In genomic region chr18:6683112-6683876, GRCh38 we compare ENCODE assay signal across 16 cellular contexts. TPM values are rescaled to one million over a fixed set of nuclear protein-coding genes. Genes with fewer than 3 reads are reported as not detected.
DNase-seq lines count a peak whose midpoint lies in the region; ATAC-seq, FAIRE-seq and TF ChIP-seq lines count a peak whose summit lies in the region.
"Had no signal": no experiment of that assay in that cellular context is flagged by ENCODE, and none has a peak within 500 bp of the region (broad histone marks: within the 10 kb centered on the region; RNA-seq: fewer than 3 reads in every experiment).

No MANE protein-coding gene starts in this region.

- intact Hi-C loops in kidney (cut with DNase I): no loop called here

- H3K79me2 ChIP-seq in neural progenitor cell (ENCODE audit: low read depth): no peaks in the 10 kb centered on the region

- H3K36me3 Mint-ChIP-seq in endodermal cell (ENCODE audit: low read depth): no peaks in the 10 kb centered on the region
- H3K36me3 Mint-ChIP-seq in neural progenitor cell: no peaks in the 10 kb centered on the region

- no peak overlapping the region for H3K4me3 Mint-ChIP-seq in endodermal cell
- H3K4me3 Mint-ChIP-seq in neural progenitor cell: no peak overlapping the region
- H3K4me3 Mint-ChIP-seq: effector memory CD8-positive, alpha-beta T cell had no signal

- H3K9ac ChIP-seq in endodermal cell (ENCODE audit: extremely low read depth, low read length, poor library complexity, severe bottlenecking): no peak overlapping the region
- H3K9ac ChIP-seq in neural progenitor cell: no peak overlapping the region
- H3K9ac ChIP-seq in kidney (ENCODE audit: low read length in 2 of 2): no peak overlapping the region
- H3K9ac ChIP-seq: BLaER1 had no signal

- H3K9me3 Mint-ChIP-seq in endodermal cell (no peaks in the 10 kb centered on the region), neural progenitor cell (no peaks in the 10 kb centered on the region)

- H3K27me3 Mint-ChIP-seq in endodermal cell (ENCODE audit: insufficient read depth): no peaks in the 10 kb centered on the region
- peaks cover 4% of the 10 kb centered on the region for H3K27me3 Mint-ChIP-seq in neural progenitor cell (ENCODE audit: insufficient read depth, low read depth)
- H3K27me3 Mint-ChIP-seq: effector memory CD8-positive, alpha-beta T cell had no signal

- no peak overlapping the region for H3K27ac Mint-ChIP-seq in endodermal cell
- no peak overlapping the region for H3K27ac Mint-ChIP-seq in neural progenitor cell
- H3K27ac Mint-ChIP-seq: effector memory CD8-positive, alpha-beta T cell had no signal

- H4K20me1 ChIP-seq in neural progenitor cell (ENCODE audit: low read depth): no peaks in the 10 kb centered on the region
- H4K20me1 ChIP-seq: BLaER1 had no signal

- no peak overlapping the region for H3K4me3 ChIP-seq in endodermal cell (ENCODE audit: low read length)
- no peak overlapping the region for H3K4me3 ChIP-seq in neural progenitor cell
- no peak overlapping the region for H3K4me3 ChIP-seq in kidney (ENCODE audit: low read length in 2 of 2)
- H3K4me3 ChIP-seq: BLaER1 had no signal

- no peak for ATAC-seq in HG02840 (IDR thresholded peaks at IDR 0.05; ENCODE audit: low FRiP score, unreplicated experiment)
- ATAC-seq: effector memory CD8-positive, alpha-beta T cell had no signal

- peak; percentile 14 for DNase-seq in DMS53 treated with DMSO at 0.1 percent for 48 hours (lab: John Stamatoyannopoulos, UW; ENCODE audit: unreplicated experiment)
- peak; percentile 12 for DNase-seq in M059J (ENCODE audit: low read depth)
- peak; percentile 58 for DNase-seq in endodermal cell
- DNase-seq in neural progenitor cell (ENCODE audit: low spot score): no peak
- no peak for DNase-seq in kidney
- DNase-seq in amniotic stem cell (lab: John Stamatoyannopoulos, UW): no peak
- no peak for DNase-seq in DMS79 treated with DMSO at 0.1 percent for 48 hours (lab: John Stamatoyannopoulos, UW)
- DNase-seq: activated CD4-positive, alpha-beta T cell treated with anti-CD3 and anti-CD28 coated beads, Interleukin-2, amount 50 U/mL, for 48 hours; activated T-cell treated with anti-CD3 and anti-CD28 coated beads, Interleukin-2, amount 50 U/mL, for 48 hours; central memory CD4-positive, alpha-beta T cell; effector memory CD8-positive, alpha-beta T cell; NCI-H446 treated with DMSO at 0.1 percent for 48 hours; stimulated activated CD4-positive, alpha-beta T cell treated with anti-CD3 and anti-CD28 coated beads, Interleukin-4, amount 100 ng/mL, for 1 hour; stimulated activated CD8-positive, alpha-beta memory T cell treated with anti-CD3 and anti-CD28 coated beads, Interleukin-4, amount 100 ng/mL, for 48 hours had no signal

- H3K27me3 ChIP-seq in endodermal cell (ENCODE audit: control insufficient read depth, insufficient read depth, low read length, poor library complexity, severe bottlenecking) (no peaks in the 10 kb centered on the region), neural progenitor cell (no peaks in the 10 kb centered on the region)
- H3K27me3 ChIP-seq: BLaER1 had no signal

- peaks cover 6% of the 10 kb centered on the region for H3K4me1 Mint-ChIP-seq in endodermal cell
- H3K4me1 Mint-ChIP-seq in neural progenitor cell: no peaks in the 10 kb centered on the region

- H3F3A ChIP-seq in neural progenitor cell (ENCODE audit: low read depth): no peaks in the 10 kb centered on the region

- no peak for FAIRE-seq in kidney (lab: Jason Lieb, UNC)

- H2AFZ ChIP-seq in neural progenitor cell (replicated peaks): peak overlapping the region; percentile 7

- H3K9me3 ChIP-seq in endodermal cell (ENCODE audit: control insufficient read depth, low read length) (no peaks in the 10 kb centered on the region), neural progenitor cell (ENCODE audit: low read depth) (no peaks in the 10 kb centered on the region), kidney (ENCODE audit: control insufficient read depth in 1 of 2, low read length in 2 of 2) (no peaks in the 10 kb centered on the region)
- H3K9me3 ChIP-seq: BLaER1 had no signal

- H3K4me1 ChIP-seq in endodermal cell (ENCODE audit: control insufficient read depth, insufficient read depth, low read length): no peaks in the 10 kb centered on the region
- no peaks in the 10 kb centered on the region for H3K4me1 ChIP-seq in neural progenitor cell
- no peaks in the 10 kb centered on the region for H3K4me1 ChIP-seq in kidney (ENCODE audit: control insufficient read depth in 1 of 2, insufficient read depth in 1 of 2, low read depth in 1 of 2, low read length in 2 of 2)
- H3K4me1 ChIP-seq: BLaER1 had no signal

- TF ChIP-seq CTCF in endodermal cell (conservative IDR thresholded peaks at IDR 0.05) (no peak), neural progenitor cell (IDR thresholded peaks at IDR 0.05) (no peak), kidney (IDR thresholded peaks at IDR 0.05; ENCODE audit: borderline replicate concordance, extremely low read depth, insufficient read depth) (no peak)

- 91 to 92% methylated on average over 24 to 25 of the region's 25 CpGs for WGBS in endodermal cell (ENCODE audit: insufficient coverage in 1 of 2, insufficient read length in 1 of 2), 2 experiments

- no peak overlapping the region for H3K4me2 ChIP-seq in neural progenitor cell
- H3K4me2 ChIP-seq: BLaER1 had no signal

- H3K27ac ChIP-seq in endodermal cell (ENCODE audit: low read depth, low read length): no peak overlapping the region
- H3K27ac ChIP-seq in neural progenitor cell: no peak overlapping the region
- no peak overlapping the region for H3K27ac ChIP-seq in kidney (ENCODE audit: low read depth in 2 of 2, low read length in 2 of 2)
- H3K27ac ChIP-seq: BLaER1 had no signal

- no peaks in the 10 kb centered on the region for H3K36me3 ChIP-seq in endodermal cell (ENCODE audit: control insufficient read depth, insufficient read depth, low read length)
- H3K36me3 ChIP-seq in neural progenitor cell: no peaks in the 10 kb centered on the region
- no peaks in the 10 kb centered on the region for H3K36me3 ChIP-seq in kidney (ENCODE audit: control insufficient read depth in 1 of 2, insufficient read depth in 2 of 2, low read length in 2 of 2)
- H3K36me3 ChIP-seq: BLaER1 had no signal

RNA-seq across cellular contexts. Expression of gene ARHGAP28, which starts 46.2 kb away (rescaled TPM):
- total RNA-seq in M059J (2014; rRNA removed; shearing (Covaris generic)): 0.05 and 0.37 TPM in 2 replicates
- total RNA-seq in endodermal cell (100 to 1,000 TPM; 110 to 133 TPM), neural progenitor cell (ENCODE audit: low replicate concordance) (19.1 and 25.7 TPM in 2 replicates), kidney (4.6 TPM)
- 41.9 TPM for polyA plus RNA-seq in endodermal cell (2013, experiment 1 of 2)
- 49.8 TPM for polyA plus RNA-seq in endodermal cell (2013, experiment 2 of 2)
- 4.6 TPM for polyA plus RNA-seq in kidney (ENCODE audit: insufficient read depth, low read depth, low replicate concordance)

Comparison
In these comparisons a context has a peak if more than half of its experiments do, and no peak if none do; other contexts are left out.
1. DNase-seq: peak in DMS53 treated with DMSO at 0.1 percent for 48 hours (single experiment), M059J (single experiment) and endodermal cell (single experiment); none in neural progenitor cell (single experiment), kidney (single experiment), amniotic stem cell (single experiment) and DMS79 treated with DMSO at 0.1 percent for 48 hours (single experiment).